In the genomic region with DNA sequence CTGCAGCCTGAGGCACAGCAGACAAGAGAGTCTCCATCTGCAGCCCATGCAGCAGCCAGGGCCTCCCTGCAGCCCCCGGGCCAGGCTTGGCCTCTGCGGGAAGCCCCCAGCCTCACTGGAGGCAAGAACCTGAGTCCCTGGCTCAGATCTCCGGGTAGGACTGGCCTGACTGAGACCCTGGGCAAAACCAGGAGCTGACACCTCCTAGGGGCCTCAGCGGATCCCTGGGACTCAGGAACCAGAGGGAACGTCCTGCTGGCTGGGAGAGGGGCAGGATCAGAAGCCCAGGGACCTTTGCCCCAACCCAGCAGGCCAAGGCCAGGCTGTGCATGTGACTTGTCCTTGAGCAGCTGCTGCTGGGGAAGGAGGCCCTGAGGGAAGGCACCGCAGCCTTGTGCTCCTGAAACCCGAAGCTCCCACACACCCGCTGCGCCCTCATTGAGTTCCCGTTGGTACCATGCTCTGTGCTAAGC, we compare ENCODE assay signal across 17 cellular contexts. TPM values are rescaled to one million over a fixed set of nuclear protein-coding genes. Genes with fewer than 3 reads are reported as not detected.
A peak's percentile ranks its signal among the peaks of the same experiment; 100 is the strongest.
DNase-seq lines count a peak whose midpoint lies in the region; ATAC-seq and TF ChIP-seq lines count a peak whose summit lies in the region.
"Had no signal": no experiment of that assay in that cellular context is flagged by ENCODE, and none has a peak within 500 bp of the region (broad histone marks: within the 10 kb centered on the region; RNA-seq: fewer than 3 reads in every experiment).

No MANE protein-coding gene starts in this region.

- H3K27ac Mint-ChIP-seq in Caco-2 (ENCODE audit: unreplicated experiment) (no peak overlapping the region), endothelial cell (ENCODE audit: unreplicated experiment) (no peak overlapping the region)
- H3K27ac Mint-ChIP-seq: CD4-positive, alpha-beta T cell had no signal

- H3K27me3 ChIP-seq in Caco-2 (replicated peaks; ENCODE audit: control insufficient read depth, insufficient read depth, low read length) (no peaks in the 10 kb centered on the region), NT2/D1 (ENCODE audit: insufficient read depth, insufficient read length) (no peaks in the 10 kb centered on the region), suprapubic skin (peaks cover 55% of the 10 kb centered on the region)

- 78% methylated on average over 7 of the region's 10 CpGs for WGBS in suprapubic skin

- H3K36me3 ChIP-seq in Caco-2 (ENCODE audit: control insufficient read depth, insufficient read depth, low read length) (no peaks in the 10 kb centered on the region), NT2/D1 (ENCODE audit: insufficient read depth, insufficient read length, low read length) (no peaks in the 10 kb centered on the region), suprapubic skin (no peaks in the 10 kb centered on the region)

- CTCF ChIA-PET in Caco-2 (lab: Charles Lee) = no interaction called here

- peaks cover 10% of the 10 kb centered on the region for H3K4me1 ChIP-seq in Caco-2
- peaks cover 17% of the 10 kb centered on the region for H3K4me1 ChIP-seq in NT2/D1 (ENCODE audit: insufficient read depth, insufficient read length)
- H3K4me1 ChIP-seq in suprapubic skin = peaks cover 10% of the 10 kb centered on the region

- TF ChIP-seq EP300 in suprapubic skin (IDR thresholded peaks at IDR 0.05) = no peak

- H3K4me3 ChIP-seq in Caco-2 (ENCODE audit: low read depth, low read length) (no peak overlapping the region), NT2/D1 (ENCODE audit: insufficient read length, low read depth) (no peak overlapping the region), suprapubic skin (no peak overlapping the region)

- no peak overlapping the region for H3K4me3 Mint-ChIP-seq in Caco-2 (ENCODE audit: unreplicated experiment)
- no peak overlapping the region for H3K4me3 Mint-ChIP-seq in endothelial cell (ENCODE audit: unreplicated experiment)
- H3K4me3 Mint-ChIP-seq: CD4-positive, alpha-beta T cell had no signal

- no peak for ATAC-seq in HG03439 (IDR thresholded peaks at IDR 0.05; ENCODE audit: unreplicated experiment)

- no peaks in the 10 kb centered on the region for H3K4me1 Mint-ChIP-seq in Caco-2 (ENCODE audit: low read depth, unreplicated experiment)
- H3K4me1 Mint-ChIP-seq in endothelial cell (ENCODE audit: unreplicated experiment) = no peaks in the 10 kb centered on the region

- H3K9me3 Mint-ChIP-seq in Caco-2 (ENCODE audit: unreplicated experiment) (no peaks in the 10 kb centered on the region), endothelial cell (ENCODE audit: unreplicated experiment) (no peaks in the 10 kb centered on the region)
- H3K9me3 Mint-ChIP-seq: CD4-positive, alpha-beta T cell had no signal

- no peaks in the 10 kb centered on the region for H3K36me3 Mint-ChIP-seq in Caco-2 (ENCODE audit: insufficient read depth, unreplicated experiment)
- no peaks in the 10 kb centered on the region for H3K36me3 Mint-ChIP-seq in endothelial cell (ENCODE audit: low read depth, unreplicated experiment)

- H3K9me3 ChIP-seq in Caco-2 = no peaks in the 10 kb centered on the region
- no peaks in the 10 kb centered on the region for H3K9me3 ChIP-seq in NT2/D1 (ENCODE audit: insufficient read depth, low read length)
- H3K9me3 ChIP-seq in suprapubic skin = no peaks in the 10 kb centered on the region

- H3K27me3 Mint-ChIP-seq in Caco-2 (ENCODE audit: insufficient read depth, unreplicated experiment) (no peaks in the 10 kb centered on the region), endothelial cell (ENCODE audit: unreplicated experiment) (peaks cover 10% of the 10 kb centered on the region)

- peak; percentile 46 to 65 for DNase-seq in Caco-2
- DNase-seq in NT2/D1 (ENCODE audit: low read depth, low spot score) = no peak
- DNase-seq in myocyte (ENCODE audit: low read depth) = peak; percentile 42
- peak; percentile 36 to 74 for DNase-seq in suprapubic skin (ENCODE audit: low spot score in 2 of 2)
- DNase-seq in endothelial cell (ENCODE audit: low spot score) = no peak
- DNase-seq in NCI-H1930 (lab: John Stamatoyannopoulos, UW) = no peak
- DNase-seq: Calu3; CD4-positive, alpha-beta T cell; DMS53; KG1; NCI-H1436; NCI-H2081 treated with DMSO at 0.1 percent for 48 hours; NCI-H2227 treated with DMSO at 0.1 percent for 48 hours; NCI-H524; SIG-M5 had no signal

- TF ChIP-seq CTCF in Caco-2 (IDR thresholded peaks at IDR 0.05; ENCODE audit: insufficient read depth in 1 of 2, low read depth in 1 of 2, low read length in 1 of 2, severe bottlenecking in 1 of 2, unreplicated experiment in 1 of 2) (no peak), suprapubic skin (IDR thresholded peaks at IDR 0.05) (no peak), endothelial cell (IDR thresholded peaks at IDR 0.05; ENCODE audit: unreplicated experiment) (no peak)

- intact Hi-C loops in Caco-2 (cut with micrococcal nuclease; ENCODE audit: unreplicated experiment) = no loop called here

- H3K27ac ChIP-seq in suprapubic skin = no peak overlapping the region

- BruUV-seq in Caco-2 (replicated peaks; lab: Mats Ljungman, UMichigan) = no TSS peak

- no peak for TF ChIP-seq POLR2A in suprapubic skin (IDR thresholded peaks at IDR 0.05)

- peak overlapping the region; percentile 36 for H3K9ac ChIP-seq in NT2/D1 (ENCODE audit: insufficient read length, low read depth)

- POLR2A ChIA-PET in Caco-2 (lab: Charles Lee) = no interaction called here

RNA-seq across cellular contexts. Expression of a gene that starts 1.7 kb away (rescaled TPM):
- total RNA-seq in Caco-2 (2022) = not detected in 2 replicates
- not detected in 2 replicates for total RNA-seq in myocyte
- not detected for polyA plus RNA-seq in myocyte (2012)
- 1 to 10 TPM in 2 of 4 donors, under 1 TPM in 1, not detected in 1; 0.87 to 7.6 (median 1.3) TPM for total RNA-seq in suprapubic skin
- not detected for total RNA-seq in endothelial cell (ENCODE audit: unreplicated experiment)
- total RNA-seq: Calu3; CD4-positive, alpha-beta T cell had no signal

RNA-seq across cellular contexts. Expression of a gene that starts 14.8 kb away (rescaled TPM):
- total RNA-seq in Caco-2 (2022) (0.34 TPM in 1 of 2 replicates, not detected in the other), myocyte (not detected in 2 replicates), suprapubic skin (10 to 100 TPM; 17.7 to 80.5 (median 23.4) TPM), endothelial cell (ENCODE audit: unreplicated experiment) (1.3 TPM)
- not detected for polyA plus RNA-seq in myocyte (2012)
- total RNA-seq: CD4-positive, alpha-beta T cell; H1 had no signal

RNA-seq across cellular contexts. Expression of a gene that starts 17.1 kb away (rescaled TPM):
- total RNA-seq in Caco-2 (2022) = not detected in 2 replicates
- not detected in 2 replicates for total RNA-seq in myocyte
- polyA plus RNA-seq in myocyte (2012) = not detected
- total RNA-seq in suprapubic skin = not detected
- not detected for total RNA-seq in endothelial cell (ENCODE audit: unreplicated experiment)
- total RNA-seq: Calu3; CD4-positive, alpha-beta T cell; H1 had no signal
- polyA plus RNA-seq: H1 had no signal

RNA-seq across cellular contexts. Expression of a gene that starts 28.0 kb away (rescaled TPM):
- total RNA-seq in Caco-2 (2022) (not detected in 2 replicates), myocyte (not detected in 2 replicates), suprapubic skin (not detected), endothelial cell (ENCODE audit: unreplicated experiment) (not detected)
- not detected for polyA plus RNA-seq in myocyte (2012)
- total RNA-seq: CD4-positive, alpha-beta T cell; H1 had no signal

RNA-seq across cellular contexts. Expression of a gene that starts 38.3 kb away (rescaled TPM):
- total RNA-seq in Caco-2 (2022) (175 and 184 TPM in 2 replicates), myocyte (235 and 770 TPM in 2 replicates), suprapubic skin (100 to 1,000 TPM; 174 to 249 (median 213) TPM), endothelial cell (ENCODE audit: unreplicated experiment) (195 TPM)
- polyA plus RNA-seq in myocyte (2012) = 478 TPM

Comparison
In these comparisons a context has a peak if more than half of its experiments do, and no peak if none do; other contexts are left out.
1. DNase-seq: peak in Caco-2 (2 of 2), myocyte (single experiment) and suprapubic skin (2 of 2); none in NT2/D1 (single experiment), endothelial cell (single experiment) and NCI-H1930 (0 of 2).